In genomic region chr15:77412972-77413371, GRCh38 we compare ENCODE assay signal across 19 cellular contexts.
"Had no signal": no experiment of that assay in that cellular context is flagged by ENCODE, and none has a peak within 500 bp of the region (broad histone marks: within the 10 kb centered on the region; RNA-seq: fewer than 3 reads in every experiment).

No MANE protein-coding gene starts in this region.

- H3K9me3 ChIP-seq: esophagus squamous epithelium, heart right ventricle, ovary, right lobe of liver, testis, transverse colon, uterus had no signal

- H3K27me3 ChIP-seq: esophagus squamous epithelium, heart right ventricle, ovary, right lobe of liver, testis, transverse colon, uterus had no signal

- H3K27ac ChIP-seq: esophagus squamous epithelium, ovary, right lobe of liver, testis, transverse colon, uterus had no signal

- DNase-seq: activated CD4-positive, alpha-beta T cell treated with anti-CD3 and anti-CD28 coated beads for 36 hours; activated CD4-positive, CD25-positive, alpha-beta regulatory T cell; activated CD8-positive, alpha-beta memory T cell treated with anti-CD3 and anti-CD28 coated beads, Interleukin-2, amount 10 ng/mL, durations not matched to agents 7 days and 5 days; activated CD8-positive, alpha-beta T cell treated with anti-CD3 and anti-CD28 coated beads, Interleukin-2, amount 10 ng/mL, durations not matched to agents 7 days and 5 days; activated naive CD8-positive, alpha-beta T cell treated with anti-CD3 and anti-CD28 coated beads, Interleukin-2, amount 50 U/mL, for 24 hours; activated T-cell treated with anti-CD3 and anti-CD28 coated beads, Interleukin-2, amount 50 U/mL, for 48 hours; endodermal cell; esophagus squamous epithelium; foreskin melanocyte; heart right ventricle; midbrain; naive thymus-derived CD4-positive, alpha-beta T cell; ovary; right lobe of liver; stimulated activated CD4-positive, alpha-beta T cell treated with anti-CD3 and anti-CD28 coated beads, Interleukin-2, amount 100 ng/mL, for 48 hours; stimulated activated naive CD8-positive, alpha-beta T cell treated with anti-CD3 and anti-CD28 coated beads, Interleukin-15, Interleukin-2, amounts not matched to agents 100 U/mL and 50 U/mL, for 24 hours; testis; transverse colon; uterus had no signal

- H3K36me3 ChIP-seq: esophagus squamous epithelium, heart right ventricle, ovary, right lobe of liver, transverse colon, uterus had no signal

- H3K4me3 ChIP-seq: esophagus squamous epithelium, heart right ventricle, ovary, right lobe of liver, testis, transverse colon, uterus had no signal
